Comparison of ENCODE assay signal across 9 cellular contexts in genomic region chr22:19958083-19959042, GRCh38. TPM values are rescaled to one million over a fixed set of nuclear protein-coding genes. Genes with fewer than 3 reads are reported as not detected.
A peak's percentile ranks its signal among the peaks of the same experiment; 100 is the strongest.
DNase-seq lines count a peak whose midpoint lies in the region; ATAC-seq and TF ChIP-seq lines count a peak whose summit lies in the region.
"Had no signal": no experiment of that assay in that cellular context is flagged by ENCODE, and none has a peak within 500 bp of the region (broad histone marks: within the 10 kb centered on the region; RNA-seq: fewer than 3 reads in every experiment).

No MANE protein-coding gene starts in this region.

- H3K27ac ChIP-seq in HUES64 (ENCODE audit: low read depth, low read length) (no peak overlapping the region; the same call in 1 of the 2 replicates), lower lobe of right lung (peak overlapping the region; percentile 31), tibial artery (peak overlapping the region; percentile 73 to 78)
- H3K27ac ChIP-seq: SJSA1 had no signal

- WGBS in HUES64, result 90% methylated on average over 18 of the region's 19 CpGs

- H3K9me3 ChIP-seq in HUES64 (ENCODE audit: insufficient read depth, low read depth, low read length), result no peaks in the 10 kb centered on the region
- H3K9me3 ChIP-seq in lower lobe of right lung, result no peaks in the 10 kb centered on the region
- no peaks in the 10 kb centered on the region for H3K9me3 ChIP-seq in tibial artery
- H3K9me3 ChIP-seq: SJSA1 had no signal

- H3K36me3 ChIP-seq in HUES64 (ENCODE audit: insufficient read depth, low read length) (no peaks in the 10 kb centered on the region), lower lobe of right lung (peaks cover 2% of the 10 kb centered on the region), tibial artery (peaks cover 0 to 6% (median 1%) of the 10 kb centered on the region in 3 donors)

- TF ChIP-seq CTCF in endothelial cell (IDR thresholded peaks at IDR 0.05; ENCODE audit: unreplicated experiment), result no peak
- no peak for TF ChIP-seq CTCF in lower lobe of right lung (IDR thresholded peaks at IDR 0.05)
- TF ChIP-seq CTCF in tibial artery (IDR thresholded peaks at IDR 0.05), result no peak

- peaks cover 18% of the 10 kb centered on the region for H3K4me1 ChIP-seq in HUES64 (ENCODE audit: insufficient read depth, low read length)
- peaks cover 45% of the 10 kb centered on the region for H3K4me1 ChIP-seq in lower lobe of right lung
- H3K4me1 ChIP-seq in tibial artery, result peaks cover 5 to 47% (median 32%) of the 10 kb centered on the region in 4 donors

- DNase-seq in endothelial cell (ENCODE audit: low spot score) (no peak), lower lobe of right lung (peak; percentile 23), tibial artery (peak; percentile 70 to 72), GDM1 (lab: John Stamatoyannopoulos, UW) (no peak)

- peak overlapping the region; percentile 49; the same call in 1 of the 2 replicates for H3K9ac ChIP-seq in HUES64 (ENCODE audit: low read depth, low read length)

- peak overlapping the region; percentile 63 for H3K4me3 Mint-ChIP-seq in endothelial cell (ENCODE audit: unreplicated experiment)

- H3K27ac Mint-ChIP-seq in endothelial cell (ENCODE audit: unreplicated experiment), result no peak overlapping the region

- H3K27me3 ChIP-seq in HUES64 (ENCODE audit: insufficient read depth, low read length), result no peaks in the 10 kb centered on the region
- no peaks in the 10 kb centered on the region for H3K27me3 ChIP-seq in lower lobe of right lung (ENCODE audit: low read depth)
- no peaks in the 10 kb centered on the region for H3K27me3 ChIP-seq in tibial artery
- H3K27me3 ChIP-seq: SJSA1 had no signal

- H3K27me3 Mint-ChIP-seq in endothelial cell (ENCODE audit: unreplicated experiment), result no peaks in the 10 kb centered on the region

- peak overlapping the region; percentile 60 for H3K4me3 ChIP-seq in HUES64 (ENCODE audit: low read length)
- peak overlapping the region; percentile 38 for H3K4me3 ChIP-seq in lower lobe of right lung
- peak overlapping the region; percentile 33 to 41 for H3K4me3 ChIP-seq in tibial artery
- H3K4me3 ChIP-seq: SJSA1 had no signal

- intact Hi-C loops in lower lobe of right lung (cut with DNase I), result no loop called here
- intact Hi-C loops in tibial artery (cut with DNase I; ENCODE audit: low total_unique reads), result no loop called here

- ATAC-seq in lower lobe of right lung, result no peak
- ATAC-seq in GM21825 (IDR thresholded peaks at IDR 0.05; ENCODE audit: unreplicated experiment), result no peak
- ATAC-seq in HG02798 (IDR thresholded peaks at IDR 0.05; ENCODE audit: poor library complexity, unreplicated experiment), result no peak
- ATAC-seq in GM19452 (IDR thresholded peaks at IDR 0.05; ENCODE audit: unreplicated experiment), result no peak

- H3K36me3 Mint-ChIP-seq in endothelial cell (ENCODE audit: low read depth, unreplicated experiment), result no peaks in the 10 kb centered on the region

- no peaks in the 10 kb centered on the region for H3K9me3 Mint-ChIP-seq in endothelial cell (ENCODE audit: unreplicated experiment)

- peaks cover 12% of the 10 kb centered on the region for H3K4me1 Mint-ChIP-seq in endothelial cell (ENCODE audit: unreplicated experiment)

RNA-seq across cellular contexts. Expression of gene TXNRD2, which starts 16.7 kb away (rescaled TPM):
- polyA plus RNA-seq in HUES64 (2013, experiment 1 of 2), result 12.2 TPM
- polyA plus RNA-seq in HUES64 (2013, experiment 2 of 2), result 12.3 TPM
- total RNA-seq in endothelial cell (ENCODE audit: unreplicated experiment) (23.0 TPM), lower lobe of right lung (47.5 TPM)

RNA-seq across cellular contexts. Expression of gene COMT, which starts 16.8 kb away (rescaled TPM):
- polyA plus RNA-seq in HUES64 (2013, experiment 1 of 2), result 39.3 TPM
- 49.7 TPM for polyA plus RNA-seq in HUES64 (2013, experiment 2 of 2)
- total RNA-seq in endothelial cell (ENCODE audit: unreplicated experiment) (49.0 TPM), lower lobe of right lung (235 TPM)

RNA-seq across cellular contexts. Expression of gene ARVCF, which starts 58.3 kb away (rescaled TPM):
- 34.8 TPM for polyA plus RNA-seq in HUES64 (2013, experiment 1 of 2)
- 33.9 TPM for polyA plus RNA-seq in HUES64 (2013, experiment 2 of 2)
- total RNA-seq in endothelial cell (ENCODE audit: unreplicated experiment) (67.3 TPM), lower lobe of right lung (16.8 TPM)

Comparison
In these comparisons a context has a peak if more than half of its experiments do, and no peak if none do; other contexts are left out.
1. DNase-seq: peak in lower lobe of right lung (single experiment) and tibial artery (2 of 2); none in endothelial cell (single experiment) and GDM1 (single experiment).
2. Peak in every context shown above with its lines, with median percentiles within 50 percentile points of each other: H3K4me3 ChIP-seq.